ENCODE assay signal across 1 cellular context in the genomic region with DNA sequence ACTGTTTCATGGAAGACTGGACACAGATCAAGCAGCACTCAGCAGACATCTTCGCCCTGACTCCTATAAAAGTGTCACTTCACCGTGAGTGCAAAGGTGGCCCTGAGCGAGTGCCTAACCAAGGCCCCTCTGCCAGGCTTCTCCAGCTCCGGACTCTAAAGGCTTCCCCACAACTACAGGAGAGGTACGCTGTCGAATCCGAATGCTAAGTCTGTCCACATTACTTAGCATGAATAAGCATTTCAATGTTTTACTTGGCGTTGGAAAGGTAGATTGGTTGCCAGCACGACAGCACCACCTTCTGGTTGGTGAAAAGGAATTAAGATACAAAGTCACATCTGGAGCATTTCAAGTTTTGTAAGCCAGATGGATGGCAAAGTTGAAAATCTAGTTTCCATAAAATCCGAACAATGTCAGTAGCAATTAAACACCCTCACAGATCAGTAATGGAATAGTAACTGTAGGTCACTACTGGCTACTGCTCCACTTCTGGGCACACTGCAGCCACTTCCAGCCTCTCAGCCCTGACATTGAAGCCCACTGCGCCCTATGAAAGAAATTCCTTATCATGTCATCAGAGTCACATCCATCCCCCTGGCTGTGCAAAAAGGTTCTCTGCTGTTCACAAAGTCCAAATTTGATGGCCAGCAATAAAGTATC.
TF ChIP-seq lines count a peak whose summit lies in the region.

No MANE protein-coding gene starts in this region.

TF ChIP-seq in HepG2, 621 proteins besides CTCF, POLR2A, EP300 and RAD21 (continued from another document and continues in another):
- TF ChIP-seq ZNF629 (CRISPR knock-in tag; conservative IDR thresholded peaks at IDR 0.05) (0 out of 2 replicates have a peak, but pooled peaks have one; percentile 14), FOXJ3 (CRISPR knock-in tag; IDR thresholded peaks at IDR 0.05; ENCODE audit: borderline replicate concordance) (0 out of 2 replicates have a peak, but pooled peaks have one; percentile 21), MEF2D (CRISPR knock-in tag; IDR thresholded peaks at IDR 0.05) (0 out of 2 replicates have a peak, but pooled peaks have one; percentile 40), MED8 (CRISPR knock-in tag; IDR thresholded peaks at IDR 0.05; ENCODE audit: insufficient replicate concordance) (no peak), YEATS2 (CRISPR knock-in tag; IDR thresholded peaks at IDR 0.05; ENCODE audit: borderline replicate concordance) (peak; percentile 76; the same call in 1 of the 2 replicates), ESRRA (CRISPR knock-in tag; IDR thresholded peaks at IDR 0.05; ENCODE audit: low read depth) (no peak; the same call in 1 of the 2 replicates), HDAC2 (CRISPR knock-in tag; IDR thresholded peaks at IDR 0.05) (peak; percentile 79; the same call in 1 of the 2 replicates), NR2F6 (IDR thresholded peaks at IDR 0.05) (no peak), NR2F6 (CRISPR knock-in tag; IDR thresholded peaks at IDR 0.05) (peak; percentile 82), MIXL1 (CRISPR knock-in tag; IDR thresholded peaks at IDR 0.05) (peak; percentile 97), ZNF24 (IDR thresholded peaks at IDR 0.05) (no peak), IRF2 (CRISPR knock-in tag; IDR thresholded peaks at IDR 0.05) (peak; percentile 94), SAP130 (CRISPR knock-in tag; IDR thresholded peaks at IDR 0.05; ENCODE audit: low read depth) (peak; percentile 91), PHF5A (CRISPR knock-in tag; IDR thresholded peaks at IDR 0.05; ENCODE audit: low read depth, unreplicated experiment) (peak; percentile 70), RXRA (CRISPR knock-in tag; IDR thresholded peaks at IDR 0.05) (peak; percentile 24; the same call in 1 of the 2 replicates), ASH2L (IDR thresholded peaks at IDR 0.05; ENCODE audit: insufficient read length, low read depth, low read length) (peak; percentile 69), ONECUT2 (CRISPR knock-in tag; IDR thresholded peaks at IDR 0.05) (no peak), TEAD3 (CRISPR knock-in tag; optimal IDR thresholded peaks at IDR 0.05; ENCODE audit: borderline replicate concordance) (peak; percentile 85), GMEB2 (CRISPR knock-in tag; IDR thresholded peaks at IDR 0.05; ENCODE audit: low read depth) (0 out of 2 replicates have a peak, but pooled peaks have one; percentile 24), TRIM24 (CRISPR knock-in tag; IDR thresholded peaks at IDR 0.05) (no peak), POGK (CRISPR knock-in tag; conservative IDR thresholded peaks at IDR 0.05) (peak; percentile 68), ZBTB20 (CRISPR knock-in tag; IDR thresholded peaks at IDR 0.05; ENCODE audit: borderline replicate concordance, low read depth) (no peak), TRIM22 (IDR thresholded peaks at IDR 0.05) (no peak), RCOR2 (CRISPR knock-in tag; IDR thresholded peaks at IDR 0.05) (peak; percentile 64; the same call in 1 of the 2 replicates), ZMYM3 (CRISPR knock-in tag; IDR thresholded peaks at IDR 0.05) (peak; percentile 33; the same call in 1 of the 2 replicates), SALL1 (CRISPR knock-in tag; IDR thresholded peaks at IDR 0.05) (peak; percentile 72), MEIS2 (CRISPR knock-in tag; IDR thresholded peaks at IDR 0.05) (peak; percentile 61; the same call in 1 of the 2 replicates), ZNF251 (CRISPR knock-in tag; IDR thresholded peaks at IDR 0.05) (0 out of 2 replicates have a peak, but pooled peaks have one; percentile 62), BORCS8-MEF2B (CRISPR knock-in tag; IDR thresholded peaks at IDR 0.05) (peak; percentile 9; the same call in 1 of the 2 replicates), STAG1 (CRISPR knock-in tag; IDR thresholded peaks at IDR 0.05) (peak; percentile 100), ZNF256 (CRISPR knock-in tag; conservative IDR thresholded peaks at IDR 0.05) (no peak), BCL6 (CRISPR knock-in tag; IDR thresholded peaks at IDR 0.05) (peak; percentile 65), ZNF615 (CRISPR knock-in tag; IDR thresholded peaks at IDR 0.05; ENCODE audit: borderline replicate concordance) (0 out of 2 replicates have a peak, but pooled peaks have one; percentile 38), ZBTB33 (CRISPR knock-in tag; IDR thresholded peaks at IDR 0.05) (peak; percentile 73), SOX5 (CRISPR knock-in tag; IDR thresholded peaks at IDR 0.05; ENCODE audit: borderline replicate concordance) (peak; percentile 60; the same call in 1 of the 2 replicates), FOXA1 (IDR thresholded peaks at IDR 0.05) (no peak), FOXA1 (CRISPR knock-in tag; IDR thresholded peaks at IDR 0.05) (peak; percentile 57; the same call in 1 of the 2 replicates), ZNF136 (CRISPR knock-in tag; IDR thresholded peaks at IDR 0.05; ENCODE audit: low read depth) (peak; percentile 69; the same call in 1 of the 2 replicates), DMAP1 (CRISPR knock-in tag; IDR thresholded peaks at IDR 0.05) (no peak), GFI1 (CRISPR knock-in tag; IDR thresholded peaks at IDR 0.05; ENCODE audit: borderline replicate concordance) (peak; percentile 44; the same call in 1 of the 2 replicates), SETDB1 (CRISPR knock-in tag; IDR thresholded peaks at IDR 0.05; ENCODE audit: borderline replicate concordance) (no peak), FOXM1 (CRISPR knock-in tag; IDR thresholded peaks at IDR 0.05) (no peak), MIER3 (CRISPR knock-in tag; IDR thresholded peaks at IDR 0.05; ENCODE audit: borderline replicate concordance) (peak; percentile 91), TARDBP (CRISPR knock-in tag; IDR thresholded peaks at IDR 0.05) (peak; percentile 84), FOXP1 (IDR thresholded peaks at IDR 0.05) (no peak), FOXP1 (CRISPR knock-in tag; IDR thresholded peaks at IDR 0.05) (0 out of 2 replicates have a peak, but pooled peaks have one; percentile 7), ZMYM2 (CRISPR knock-in tag; IDR thresholded peaks at IDR 0.05) (no peak), RFXAP (CRISPR knock-in tag; IDR thresholded peaks at IDR 0.05; ENCODE audit: borderline replicate concordance) (no peak), ZBTB7B (CRISPR knock-in tag; IDR thresholded peaks at IDR 0.05) (peak; percentile 58; the same call in 1 of the 2 replicates), NFKBIZ (CRISPR knock-in tag; IDR thresholded peaks at IDR 0.05) (peak; percentile 88), ZNF749 (CRISPR knock-in tag; IDR thresholded peaks at IDR 0.05; ENCODE audit: borderline replicate concordance) (no peak)
- TF ChIP-seq, protein P1, sequence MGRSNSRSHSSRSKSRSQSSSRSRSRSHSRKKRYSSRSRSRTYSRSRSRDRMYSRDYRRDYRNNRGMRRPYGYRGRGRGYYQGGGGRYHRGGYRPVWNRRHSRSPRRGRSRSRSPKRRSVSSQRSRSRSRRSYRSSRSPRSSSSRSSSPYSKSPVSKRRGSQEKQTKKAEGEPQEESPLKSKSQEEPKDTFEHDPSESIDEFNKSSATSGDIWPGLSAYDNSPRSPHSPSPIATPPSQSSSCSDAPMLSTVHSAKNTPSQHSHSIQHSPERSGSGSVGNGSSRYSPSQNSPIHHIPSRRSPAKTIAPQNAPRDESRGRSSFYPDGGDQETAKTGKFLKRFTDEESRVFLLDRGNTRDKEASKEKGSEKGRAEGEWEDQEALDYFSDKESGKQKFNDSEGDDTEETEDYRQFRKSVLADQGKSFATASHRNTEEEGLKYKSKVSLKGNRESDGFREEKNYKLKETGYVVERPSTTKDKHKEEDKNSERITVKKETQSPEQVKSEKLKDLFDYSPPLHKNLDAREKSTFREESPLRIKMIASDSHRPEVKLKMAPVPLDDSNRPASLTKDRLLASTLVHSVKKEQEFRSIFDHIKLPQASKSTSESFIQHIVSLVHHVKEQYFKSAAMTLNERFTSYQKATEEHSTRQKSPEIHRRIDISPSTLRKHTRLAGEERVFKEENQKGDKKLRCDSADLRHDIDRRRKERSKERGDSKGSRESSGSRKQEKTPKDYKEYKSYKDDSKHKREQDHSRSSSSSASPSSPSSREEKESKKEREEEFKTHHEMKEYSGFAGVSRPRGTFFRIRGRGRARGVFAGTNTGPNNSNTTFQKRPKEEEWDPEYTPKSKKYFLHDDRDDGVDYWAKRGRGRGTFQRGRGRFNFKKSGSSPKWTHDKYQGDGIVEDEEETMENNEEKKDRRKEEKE (IDR thresholded peaks at IDR 0.05) = no peak
- TF ChIP-seq, protein P2, sequence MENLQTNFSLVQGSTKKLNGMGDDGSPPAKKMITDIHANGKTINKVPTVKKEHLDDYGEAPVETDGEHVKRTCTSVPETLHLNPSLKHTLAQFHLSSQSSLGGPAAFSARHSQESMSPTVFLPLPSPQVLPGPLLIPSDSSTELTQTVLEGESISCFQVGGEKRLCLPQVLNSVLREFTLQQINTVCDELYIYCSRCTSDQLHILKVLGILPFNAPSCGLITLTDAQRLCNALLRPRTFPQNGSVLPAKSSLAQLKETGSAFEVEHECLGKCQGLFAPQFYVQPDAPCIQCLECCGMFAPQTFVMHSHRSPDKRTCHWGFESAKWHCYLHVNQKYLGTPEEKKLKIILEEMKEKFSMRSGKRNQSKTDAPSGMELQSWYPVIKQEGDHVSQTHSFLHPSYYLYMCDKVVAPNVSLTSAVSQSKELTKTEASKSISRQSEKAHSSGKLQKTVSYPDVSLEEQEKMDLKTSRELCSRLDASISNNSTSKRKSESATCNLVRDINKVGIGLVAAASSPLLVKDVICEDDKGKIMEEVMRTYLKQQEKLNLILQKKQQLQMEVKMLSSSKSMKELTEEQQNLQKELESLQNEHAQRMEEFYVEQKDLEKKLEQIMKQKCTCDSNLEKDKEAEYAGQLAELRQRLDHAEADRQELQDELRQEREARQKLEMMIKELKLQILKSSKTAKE (CRISPR knock-in tag; IDR thresholded peaks at IDR 0.05; ENCODE audit: borderline replicate concordance) = peak; percentile 34; the same call in 1 of the 2 replicates
- TF ChIP-seq, protein P3, sequence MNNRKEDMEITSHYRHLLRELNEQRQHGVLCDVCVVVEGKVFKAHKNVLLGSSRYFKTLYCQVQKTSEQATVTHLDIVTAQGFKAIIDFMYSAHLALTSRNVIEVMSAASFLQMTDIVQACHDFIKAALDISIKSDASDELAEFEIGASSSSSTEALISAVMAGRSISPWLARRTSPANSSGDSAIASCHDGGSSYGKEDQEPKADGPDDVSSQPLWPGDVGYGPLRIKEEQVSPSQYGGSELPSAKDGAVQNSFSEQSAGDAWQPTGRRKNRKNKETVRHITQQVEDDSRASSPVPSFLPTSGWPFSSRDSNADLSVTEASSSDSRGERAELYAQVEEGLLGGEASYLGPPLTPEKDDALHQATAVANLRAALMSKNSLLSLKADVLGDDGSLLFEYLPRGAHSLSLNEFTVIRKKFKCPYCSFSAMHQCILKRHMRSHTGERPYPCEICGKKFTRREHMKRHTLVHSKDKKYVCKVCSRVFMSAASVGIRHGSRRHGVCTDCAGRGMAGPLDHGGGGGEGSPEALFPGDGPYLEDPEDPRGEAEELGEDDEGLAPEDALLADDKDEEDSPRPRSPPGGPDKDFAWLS (CRISPR knock-in tag; IDR thresholded peaks at IDR 0.05; ENCODE audit: borderline replicate concordance) = no peak
